Comparison of ENCODE assay signal across 11 cellular contexts in the genomic region with DNA sequence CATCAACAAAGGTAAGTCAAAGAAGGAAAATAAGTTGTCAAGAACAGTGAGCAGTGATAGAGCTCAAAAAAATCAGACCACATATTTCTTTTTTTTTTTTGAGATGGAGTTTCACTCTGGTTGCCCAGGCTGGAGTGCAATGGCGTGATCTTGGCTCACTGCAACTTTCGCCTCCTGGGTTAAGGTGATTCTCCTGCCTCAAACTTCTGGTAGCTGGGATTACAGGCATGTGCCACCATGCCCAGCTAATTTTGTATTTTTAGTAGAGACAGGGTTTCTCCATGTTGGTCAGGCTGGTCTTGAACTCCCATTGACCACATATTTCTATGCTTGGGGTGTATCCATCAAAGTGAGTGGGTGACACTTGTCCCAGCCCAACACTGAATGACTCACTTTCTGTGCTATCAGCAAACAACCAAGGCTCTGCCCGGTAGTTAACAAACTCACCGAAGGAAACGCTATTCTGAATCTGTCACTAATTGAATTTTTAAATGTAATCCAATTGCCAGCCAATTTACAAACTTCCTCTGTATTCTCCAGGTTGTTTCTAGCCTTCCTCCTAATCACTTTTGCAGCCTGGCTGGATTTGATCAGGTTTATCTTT. TPM values are rescaled to one million over a fixed set of nuclear protein-coding genes. Genes with fewer than 3 reads are reported as not detected.
A peak's percentile ranks its signal among the peaks of the same experiment; 100 is the strongest.
DNase-seq lines count a peak whose midpoint lies in the region; ATAC-seq and TF ChIP-seq lines count a peak whose summit lies in the region.
"Had no signal": no experiment of that assay in that cellular context is flagged by ENCODE, and none has a peak within 500 bp of the region (broad histone marks: within the 10 kb centered on the region; RNA-seq: fewer than 3 reads in every experiment).

No MANE protein-coding gene starts in this region.

- CTCF ChIA-PET in activated CD8-positive, alpha-beta T cell treated with anti-CD3 and anti-CD28 coated beads for 36 hours (lab: Charles Lee) = interaction anchor here (0.8 to 2.5 kb wide), 6 partner anchors 10 to 224 kb away, joined by 3 to 8 read pairs (median 4); a partner anchor contains a TSS

- no peak overlapping the region for H3K27ac ChIP-seq in substantia nigra (ENCODE audit: low read depth, low read length, poor library complexity, severe bottlenecking)
- H3K27ac ChIP-seq: SK-N-MC had no signal

- intact Hi-C loops in activated CD8-positive, alpha-beta T cell treated with anti-CD3 and anti-CD28 coated beads for 36 hours (cut with micrococcal nuclease) = no loop called here
- intact Hi-C loops in Right ventricle myocardium inferior (cut with DNase I) = no loop called here

- POLR2A ChIA-PET in activated CD8-positive, alpha-beta T cell treated with anti-CD3 and anti-CD28 coated beads for 36 hours (lab: Charles Lee) = interaction anchor here (0.7 to 1.3 kb wide), 5 partner anchors 10 to 725 kb away, joined by 3 to 4 read pairs (median 3); no protein-coding TSS in a partner anchor

- peak overlapping the region; percentile 42 to 82 for H3K4me3 Mint-ChIP-seq in activated T-cell treated with anti-CD3 and anti-CD28 coated beads, Interleukin-2, amount 50 U/mL, for 72 hours
- H3K4me3 Mint-ChIP-seq in activated CD8-positive, alpha-beta T cell treated with anti-CD3 and anti-CD28 coated beads for 36 hours = no peak overlapping the region
- H3K4me3 Mint-ChIP-seq: effector memory CD8-positive, alpha-beta T cell had no signal

- H3K36me3 Mint-ChIP-seq in activated T-cell treated with anti-CD3 and anti-CD28 coated beads, Interleukin-2, amount 50 U/mL, for 72 hours (ENCODE audit: insufficient read depth in 2 of 2) = peaks cover 14 to 21% of the 10 kb centered on the region in 2 donors
- H3K36me3 Mint-ChIP-seq in activated CD8-positive, alpha-beta T cell treated with anti-CD3 and anti-CD28 coated beads for 36 hours (ENCODE audit: low read depth) = no peaks in the 10 kb centered on the region

- H3K9me3 Mint-ChIP-seq in activated T-cell treated with anti-CD3 and anti-CD28 coated beads, Interleukin-2, amount 50 U/mL, for 72 hours = peaks cover 10 to 13% of the 10 kb centered on the region in 2 donors
- peaks cover 4% of the 10 kb centered on the region for H3K9me3 Mint-ChIP-seq in activated CD8-positive, alpha-beta T cell treated with anti-CD3 and anti-CD28 coated beads for 36 hours
- H3K9me3 Mint-ChIP-seq: effector memory CD8-positive, alpha-beta T cell had no signal

- H3K4me1 Mint-ChIP-seq in activated T-cell treated with anti-CD3 and anti-CD28 coated beads, Interleukin-2, amount 50 U/mL, for 72 hours (ENCODE audit: low read depth) = peaks cover 56% of the 10 kb centered on the region
- peaks cover 25% of the 10 kb centered on the region for H3K4me1 Mint-ChIP-seq in activated CD8-positive, alpha-beta T cell treated with anti-CD3 and anti-CD28 coated beads for 36 hours (ENCODE audit: low read depth)

- peak overlapping the region; percentile 88 for H3K27ac Mint-ChIP-seq in activated T-cell treated with anti-CD3 and anti-CD28 coated beads, Interleukin-2, amount 50 U/mL, for 72 hours
- H3K27ac Mint-ChIP-seq in activated CD8-positive, alpha-beta T cell treated with anti-CD3 and anti-CD28 coated beads for 36 hours = peak overlapping the region; percentile 68
- H3K27ac Mint-ChIP-seq: effector memory CD8-positive, alpha-beta T cell had no signal

- peak; percentile 62 to 70 for ATAC-seq in activated T-cell treated with anti-CD3 and anti-CD28 coated beads, Interleukin-2, amount 50 U/mL, for 72 hours (replicated peaks in 1 of 2)
- ATAC-seq in HG02798 (IDR thresholded peaks at IDR 0.05; ENCODE audit: poor library complexity, unreplicated experiment) (peak; percentile 67), Right ventricle myocardium inferior (no peak)
- peak; percentile 60 for ATAC-seq in activated CD8-positive, alpha-beta T cell treated with anti-CD3 and anti-CD28 coated beads for 36 hours
- peak; percentile 49 for ATAC-seq in stimulated activated naive CD8-positive, alpha-beta T cell treated with anti-CD3 and anti-CD28 coated beads, Interleukin-15, Interleukin-2, amounts not matched to agents 100 U/mL and 50 U/mL, for 24 hours
- ATAC-seq: effector memory CD8-positive, alpha-beta T cell had no signal

- peaks cover 15% of the 10 kb centered on the region for H3K27me3 Mint-ChIP-seq in activated T-cell treated with anti-CD3 and anti-CD28 coated beads, Interleukin-2, amount 50 U/mL, for 72 hours (ENCODE audit: low read depth)
- H3K27me3 Mint-ChIP-seq in activated CD8-positive, alpha-beta T cell treated with anti-CD3 and anti-CD28 coated beads for 36 hours = peaks cover 1% of the 10 kb centered on the region

- DNase-seq in activated T-cell treated with anti-CD3 and anti-CD28 coated beads, Interleukin-2, amount 50 U/mL, for 72 hours = peak; percentile 19 to 41
- DNase-seq in activated T-cell treated with anti-CD3 and anti-CD28 coated beads, Interleukin-2, amount 50 U/mL, for 48 hours = no peak
- no peak for DNase-seq in activated CD8-positive, alpha-beta T cell treated with anti-CD3 and anti-CD28 coated beads for 36 hours
- DNase-seq in stimulated activated naive CD8-positive, alpha-beta T cell treated with anti-CD3 and anti-CD28 coated beads, Interleukin-15, Interleukin-2, amounts not matched to agents 100 U/mL and 50 U/mL, for 24 hours = no peak
- DNase-seq in Right ventricle myocardium inferior (ENCODE audit: missing footprints) (no peak), substantia nigra (lab: John Stamatoyannopoulos, UW) (no peak), DMS114 treated with DMSO at 0.1 percent for 48 hours (lab: John Stamatoyannopoulos, UW; ENCODE audit: unreplicated experiment) (no peak)
- DNase-seq: activated effector memory CD4-positive, alpha-beta T cell treated with Interleukin-2 at 50 U/mL for 16 hours; effector memory CD8-positive, alpha-beta T cell had no signal

- TF ChIP-seq CTCF in activated CD8-positive, alpha-beta T cell treated with anti-CD3 and anti-CD28 coated beads for 36 hours (IDR thresholded peaks at IDR 0.05) = no peak

RNA-seq across cellular contexts. Expression of a gene that starts 19.6 kb away (rescaled TPM):
- total RNA-seq in activated T-cell treated with anti-CD3 and anti-CD28 coated beads, Interleukin-2, amount 50 U/mL, for 72 hours = 10 to 100 TPM; 49.2 to 54.6 TPM
- total RNA-seq in activated CD8-positive, alpha-beta T cell treated with anti-CD3 and anti-CD28 coated beads for 36 hours = 10 to 100 TPM; 39.7 to 42.4 TPM
- 27.6 TPM for total RNA-seq in Right ventricle myocardium inferior

Comparison
In these comparisons a context has a peak if more than half of its experiments do, and no peak if none do; other contexts are left out.
1. DNase-seq: peak in activated T-cell treated with anti-CD3 and anti-CD28 coated beads, Interleukin-2, amount 50 U/mL, for 72 hours (2 of 2); none in activated T-cell treated with anti-CD3 and anti-CD28 coated beads, Interleukin-2, amount 50 U/mL, for 48 hours (0 of 2), activated CD8-positive, alpha-beta T cell treated with anti-CD3 and anti-CD28 coated beads for 36 hours (single experiment), stimulated activated naive CD8-positive, alpha-beta T cell treated with anti-CD3 and anti-CD28 coated beads, Interleukin-15, Interleukin-2, amounts not matched to agents 100 U/mL and 50 U/mL, for 24 hours (single experiment), Right ventricle myocardium inferior (single experiment), substantia nigra (0 of 49) and DMS114 treated with DMSO at 0.1 percent for 48 hours (single experiment).